ENCODE assay signal across 10 cellular contexts in genomic region chr10:1044146-1044545, GRCh38. TPM values are rescaled to one million over a fixed set of nuclear protein-coding genes. Genes with fewer than 3 reads are reported as not detected.
A peak's percentile ranks its signal among the peaks of the same experiment; 100 is the strongest.
DNase-seq lines count a peak whose midpoint lies in the region; ATAC-seq, FAIRE-seq and TF ChIP-seq lines count a peak whose summit lies in the region.
"Had no signal": no experiment of that assay in that cellular context is flagged by ENCODE, and none has a peak within 500 bp of the region (broad histone marks: within the 10 kb centered on the region; RNA-seq: fewer than 3 reads in every experiment).

No MANE protein-coding gene starts in this region.

- H4K20me1 ChIP-seq in GM23338 (replicated peaks; ENCODE audit: insufficient read depth) = peaks cover 42% of the 10 kb centered on the region
- peaks cover 84% of the 10 kb centered on the region for H4K20me1 ChIP-seq in smooth muscle cell (ENCODE audit: low read depth)

- H3K4me2 ChIP-seq in GM23338 (peak overlapping the region; percentile 70; the same call in 1 of the 2 replicates), smooth muscle cell (peak overlapping the region; percentile 76)
- H3K4me2 ChIP-seq: KMS-11 had no signal

- H3K36me3 ChIP-seq in GM23338 (ENCODE audit: insufficient read depth) (peaks cover 51% of the 10 kb centered on the region), smooth muscle cell (ENCODE audit: low read depth) (peaks cover 25% of the 10 kb centered on the region)

- peaks cover 36% of the 10 kb centered on the region for H3F3A ChIP-seq in GM23338 (replicated peaks; ENCODE audit: low read depth)
- H3F3A ChIP-seq in smooth muscle cell (ENCODE audit: low read depth) = peaks cover 42% of the 10 kb centered on the region

- peak overlapping the region; percentile 15; the same call in 1 of the 2 replicates for H3K27ac Mint-ChIP-seq in GM23338
- peak overlapping the region; percentile 73 for H3K27ac Mint-ChIP-seq in WTC11
- peak overlapping the region; percentile 23 for H3K27ac Mint-ChIP-seq in glutamatergic neuron (ENCODE audit: unreplicated experiment)

- H3K27me3 Mint-ChIP-seq in GM23338 (ENCODE audit: insufficient read depth, low read depth, poor library complexity) = peaks cover 17% of the 10 kb centered on the region
- H3K27me3 Mint-ChIP-seq in WTC11 (ENCODE audit: low read depth) = no peaks in the 10 kb centered on the region
- H3K27me3 Mint-ChIP-seq in glutamatergic neuron (ENCODE audit: unreplicated experiment) = peaks cover 6% of the 10 kb centered on the region

- H3K4me3 Mint-ChIP-seq in GM23338 = no peak overlapping the region
- H3K4me3 Mint-ChIP-seq in WTC11 = no peak overlapping the region
- peak overlapping the region; percentile 78 for H3K4me3 Mint-ChIP-seq in glutamatergic neuron (ENCODE audit: unreplicated experiment)

- ATAC-seq in GM23338 = no peak
- no peak for ATAC-seq in WTC11
- no peak for ATAC-seq in GM18909 (IDR thresholded peaks at IDR 0.05; ENCODE audit: poor library complexity, unreplicated experiment)
- ATAC-seq in GM18858 (IDR thresholded peaks at IDR 0.05; ENCODE audit: unreplicated experiment) = no peak

- H3K4me1 ChIP-seq in GM23338 (ENCODE audit: insufficient read depth) = peaks cover 16% of the 10 kb centered on the region
- H3K4me1 ChIP-seq in smooth muscle cell (ENCODE audit: low read depth) = peaks cover 3% of the 10 kb centered on the region

- peaks cover 21% of the 10 kb centered on the region for H3K4me1 Mint-ChIP-seq in GM23338
- peaks cover 19% of the 10 kb centered on the region for H3K4me1 Mint-ChIP-seq in WTC11
- peaks cover 24% of the 10 kb centered on the region for H3K4me1 Mint-ChIP-seq in glutamatergic neuron (ENCODE audit: low read depth, unreplicated experiment)

- POLR2A ChIA-PET in WTC11 (lab: Charles Lee) = no interaction called here

- no peaks in the 10 kb centered on the region for H3K9me3 Mint-ChIP-seq in GM23338
- no peaks in the 10 kb centered on the region for H3K9me3 Mint-ChIP-seq in WTC11
- H3K9me3 Mint-ChIP-seq in glutamatergic neuron (ENCODE audit: unreplicated experiment) = peaks cover 13% of the 10 kb centered on the region

- H3K4me3 ChIP-seq in GM23338 (no peak overlapping the region), smooth muscle cell (peak overlapping the region; percentile 25)

- H3K79me2 ChIP-seq in GM23338 (replicated peaks; ENCODE audit: insufficient read depth) (peaks cover 47% of the 10 kb centered on the region), smooth muscle cell (ENCODE audit: low read depth) (peaks cover 44% of the 10 kb centered on the region)

- no peak for FAIRE-seq in frontal cortex (lab: Jason Lieb, UNC)

- no peaks in the 10 kb centered on the region for H3K9me2 ChIP-seq in GM23338 (ENCODE audit: insufficient read depth)

- no peak overlapping the region for H3K9ac ChIP-seq in smooth muscle cell (ENCODE audit: low read depth)
- H3K9ac ChIP-seq: KMS-11 had no signal

- H2AFZ ChIP-seq in GM23338 (no peak overlapping the region), smooth muscle cell (ENCODE audit: low read depth) (no peak overlapping the region)

- H3K27ac ChIP-seq in GM23338 (ENCODE audit: low read depth) (peak overlapping the region; percentile 51), smooth muscle cell (ENCODE audit: low read depth) (peak overlapping the region; percentile 55)
- H3K27ac ChIP-seq: KMS-11 had no signal

- H3K9me3 ChIP-seq in smooth muscle cell (replicated peaks; ENCODE audit: low read depth) = no peaks in the 10 kb centered on the region

- 84% methylated on average over 4 of the region's 4 CpGs for WGBS in smooth muscle cell (ENCODE audit: low lambda C conversion rate)

- DNase-seq in GM23338 (ENCODE audit: low spot score) (no peak), WTC11 (ENCODE audit: low spot score) (no peak), glutamatergic neuron (no peak), smooth muscle cell (lab: John Stamatoyannopoulos, UW; ENCODE audit: unreplicated experiment) (no peak), SW480 (ENCODE audit: low spot score) (no peak), frontal cortex (ENCODE audit: low spot score in 2 of 2) (no peak)

- H3K36me3 Mint-ChIP-seq in GM23338 (ENCODE audit: low read depth) (peaks cover 53% of the 10 kb centered on the region), WTC11 (peaks cover 54% of the 10 kb centered on the region), glutamatergic neuron (ENCODE audit: unreplicated experiment) (peaks cover 4% of the 10 kb centered on the region)

- TF ChIP-seq CTCF in GM23338 (conservative IDR thresholded peaks at IDR 0.05; ENCODE audit: low read depth in 2 of 2) (no peak), WTC11 (IDR thresholded peaks at IDR 0.05) (no peak), glutamatergic neuron (IDR thresholded peaks at IDR 0.05; ENCODE audit: partially characterized antibody, unreplicated experiment) (no peak), smooth muscle cell (IDR thresholded peaks at IDR 0.05; ENCODE audit: borderline replicate concordance, insufficient read depth, poor library complexity, severe bottlenecking) (no peak)

- CTCF ChIA-PET in WTC11 (lab: Charles Lee) = interaction anchor here (1.8 kb wide), 1 partner anchor 66 kb away, joined by 5 read pairs; no protein-coding TSS in a partner anchor

- H3K27me3 ChIP-seq in GM23338 (ENCODE audit: insufficient read depth) (no peaks in the 10 kb centered on the region), smooth muscle cell (ENCODE audit: low read depth) (no peaks in the 10 kb centered on the region)

TF ChIP-seq in GM23338, 12 proteins besides CTCF, POLR2A, EP300 and RAD21:
- TF ChIP-seq EZH2phosphoT487 (IDR thresholded peaks at IDR 0.05; ENCODE audit: unreplicated experiment) (no peak), POLR2AphosphoS5 (IDR thresholded peaks at IDR 0.05; ENCODE audit: low read depth) (no peak), STAT1 (IDR thresholded peaks at IDR 0.05; ENCODE audit: unreplicated experiment) (no peak), EZH2 (IDR thresholded peaks at IDR 0.05; ENCODE audit: low read depth, unreplicated experiment) (no peak)
TF ChIP-seq in GM23338: peak in this region for 0.

TF ChIP-seq in WTC11, 78 proteins besides CTCF, POLR2A, EP300 and RAD21 (continues in another document):
- TF ChIP-seq, protein P1, sequence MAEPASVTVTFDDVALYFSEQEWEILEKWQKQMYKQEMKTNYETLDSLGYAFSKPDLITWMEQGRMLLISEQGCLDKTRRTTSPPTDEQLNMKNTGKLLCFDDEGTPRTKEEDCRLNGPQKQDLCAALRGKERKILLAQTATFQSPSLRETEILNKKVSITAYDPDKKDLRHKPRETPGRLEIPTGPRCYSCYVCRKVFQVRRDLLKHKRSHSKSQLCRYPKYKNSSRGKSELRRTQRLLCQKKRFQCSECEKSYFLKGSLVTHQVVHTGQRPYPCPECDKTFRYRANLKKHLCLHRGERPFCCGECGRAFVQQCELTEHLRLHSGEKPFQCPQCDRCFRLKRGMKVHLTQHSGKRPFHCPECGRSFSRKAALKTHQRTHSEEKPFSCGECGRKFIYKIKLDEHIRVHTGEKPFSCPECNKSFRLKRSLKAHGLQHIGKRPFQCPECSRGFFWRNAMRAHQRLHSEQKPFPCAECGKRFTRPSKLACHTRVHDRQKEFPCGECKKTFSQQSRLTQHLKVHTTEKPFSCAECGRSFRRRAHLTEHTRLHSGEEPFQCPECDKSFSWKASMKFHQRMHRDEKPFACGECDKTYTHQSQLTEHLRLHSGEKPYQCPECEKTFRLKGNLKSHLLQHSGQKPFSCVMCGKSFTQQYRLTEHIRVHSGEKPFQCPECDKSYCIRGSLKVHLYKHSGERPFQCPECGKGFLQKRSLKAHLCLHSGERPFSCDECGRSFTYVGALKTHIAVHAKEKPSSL (CRISPR knock-in tag; conservative IDR thresholded peaks at IDR 0.05) = no peak
- no peak for TF ChIP-seq ZNF317 (CRISPR knock-in tag; IDR thresholded peaks at IDR 0.05; ENCODE audit: borderline replicate concordance, low read depth)
- no peak for TF ChIP-seq KAT7 (CRISPR knock-in tag; IDR thresholded peaks at IDR 0.05; ENCODE audit: borderline replicate concordance)
- no peak for TF ChIP-seq ZNF138 (CRISPR knock-in tag; conservative IDR thresholded peaks at IDR 0.05)
- no peak for TF ChIP-seq ZBTB21 (CRISPR knock-in tag; IDR thresholded peaks at IDR 0.05; ENCODE audit: borderline replicate concordance)
- no peak for TF ChIP-seq RORB (CRISPR knock-in tag; IDR thresholded peaks at IDR 0.05)

RNA-seq across cellular contexts. Expression of gene IDI1, which starts 4.8 kb away (rescaled TPM):
- 147 and 154 TPM in 2 replicates for total RNA-seq in GM23338 (2014; rRNA removed; shearing (Covaris generic))
- polyA plus RNA-seq in GM23338 (2016; fragmentation: Nextera tagmentation; extraction: Ambion mirVana) (99.0 and 119 TPM in 2 replicates), smooth muscle cell (136 and 165 TPM in 2 replicates)
- total RNA-seq in WTC11 (2021) (41.7 to 47.2 TPM (median 44.7 TPM) in 3 replicates), glutamatergic neuron (ENCODE audit: unreplicated experiment) (103 TPM), smooth muscle cell (142 and 240 TPM in 2 replicates), frontal cortex (160 TPM)

RNA-seq across cellular contexts. Expression of gene WDR37, which starts 12.0 kb away (rescaled TPM):
- 9.7 and 10.2 TPM in 2 replicates for total RNA-seq in GM23338 (2014; rRNA removed; shearing (Covaris generic))
- polyA plus RNA-seq in GM23338 (2016; fragmentation: Nextera tagmentation; extraction: Ambion mirVana) (6.0 TPM in 2 replicates), smooth muscle cell (10.5 and 12.8 TPM in 2 replicates)
- total RNA-seq in WTC11 (2021) (10.4 to 13.6 TPM (median 11.8 TPM) in 3 replicates), glutamatergic neuron (ENCODE audit: unreplicated experiment) (27.8 TPM), smooth muscle cell (10.7 and 14.0 TPM in 2 replicates), frontal cortex (32.6 TPM)

RNA-seq across cellular contexts. Expression of gene IDI2, which starts 18.5 kb away (rescaled TPM):
- total RNA-seq in GM23338 (2014; rRNA removed; shearing (Covaris generic)) = not detected in 2 replicates
- not detected in 2 replicates for polyA plus RNA-seq in GM23338 (2016; fragmentation: Nextera tagmentation; extraction: Ambion mirVana)
- total RNA-seq in WTC11 (2021) = not detected in 3 replicates
- total RNA-seq in glutamatergic neuron (ENCODE audit: unreplicated experiment) = not detected
- not detected in 2 replicates for total RNA-seq in smooth muscle cell
- not detected in 2 replicates for polyA plus RNA-seq in smooth muscle cell
- not detected for total RNA-seq in frontal cortex
- total RNA-seq: pulmonary artery endothelial cell had no signal

RNA-seq across cellular contexts. Expression of gene GTPBP4, which starts 55.9 kb away (rescaled TPM):
- 48.7 and 56.5 TPM in 2 replicates for total RNA-seq in GM23338 (2014; rRNA removed; shearing (Covaris generic))
- polyA plus RNA-seq in GM23338 (2016; fragmentation: Nextera tagmentation; extraction: Ambion mirVana) = 51.2 and 62.6 TPM in 2 replicates
- total RNA-seq in WTC11 (2021) = 79.5 to 97.4 TPM (median 81.6 TPM) in 3 replicates
- total RNA-seq in glutamatergic neuron (ENCODE audit: unreplicated experiment) = 45.4 TPM
- total RNA-seq in smooth muscle cell = 36.8 and 52.1 TPM in 2 replicates
- polyA plus RNA-seq in smooth muscle cell = 42.5 and 60.5 TPM in 2 replicates
- 21.6 TPM for total RNA-seq in frontal cortex

Comparison
In these comparisons a context has a peak if more than half of its experiments do, and no peak if none do; other contexts are left out.
1. H3K27ac Mint-ChIP-seq: peak in every context shown above with its lines; median percentile 73 in WTC11; 23 in glutamatergic neuron; 15 in GM23338.